Comparison of ENCODE assay signal across 9 cellular contexts in the genomic region with DNA sequence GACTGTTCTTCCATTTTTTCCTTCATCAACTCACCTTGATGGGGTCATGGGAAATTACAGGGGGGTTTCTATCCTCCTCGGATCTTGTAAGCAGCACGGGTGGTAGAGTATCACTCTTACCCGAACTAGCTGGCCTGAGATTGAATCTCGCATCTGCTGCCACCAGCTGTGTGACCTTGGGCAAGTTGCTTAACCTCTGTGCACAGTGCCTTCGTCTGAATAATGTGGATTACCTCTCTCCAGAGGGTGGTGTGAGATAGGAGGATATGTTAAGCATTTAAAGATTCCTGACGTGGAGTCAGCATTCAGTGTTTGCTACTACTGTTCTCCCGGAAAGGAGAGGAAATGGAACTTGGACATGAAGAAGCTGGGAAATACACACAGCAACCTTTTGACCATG. TPM values are rescaled to one million over a fixed set of nuclear protein-coding genes. Genes with fewer than 3 reads are reported as not detected.
DNase-seq lines count a peak whose midpoint lies in the region; ATAC-seq and TF ChIP-seq lines count a peak whose summit lies in the region.
"Had no signal": no experiment of that assay in that cellular context is flagged by ENCODE, and none has a peak within 500 bp of the region (broad histone marks: within the 10 kb centered on the region; RNA-seq: fewer than 3 reads in every experiment).

No MANE protein-coding gene starts in this region.

- H3K27ac ChIP-seq in liver (ENCODE audit: low read depth in 1 of 2, low read length in 2 of 2) (peak overlapping the region; percentile 32 to 35), subcutaneous abdominal adipose tissue (ENCODE audit: low read depth, low read length) (peak overlapping the region; percentile 53)

- H3K4me1 Mint-ChIP-seq in T-helper 2 cell treated with Interferon-gamma antibody and Interleukin-4, amounts not matched to agents 5 μg/mL and 100 μg/mL, for 36 hours (ENCODE audit: low read depth) = peaks cover 60% of the 10 kb centered on the region
- peaks cover 97% of the 10 kb centered on the region for H3K4me1 Mint-ChIP-seq in activated CD8-positive, alpha-beta T cell treated with anti-CD3 and anti-CD28 coated beads, Interleukin-2, amount 10 ng/mL, durations not matched to agents 7 days and 5 days (ENCODE audit: low read depth)

- peaks cover 24 to 59% (median 51%) of the 10 kb centered on the region in 4 donors for H3K4me1 ChIP-seq in liver (ENCODE audit: control insufficient read depth in 4 of 4, insufficient read depth in 4 of 4, low read length in 3 of 4)
- H3K4me1 ChIP-seq in subcutaneous abdominal adipose tissue (ENCODE audit: control insufficient read depth in 5 of 5, insufficient read depth in 5 of 5, low read length in 5 of 5) = peaks cover 30 to 74% (median 61%) of the 10 kb centered on the region in 5 donors

- H3K27ac Mint-ChIP-seq in T-helper 2 cell treated with Interferon-gamma antibody and Interleukin-4, amounts not matched to agents 5 μg/mL and 100 μg/mL, for 36 hours = peak overlapping the region; percentile 72
- H3K27ac Mint-ChIP-seq in activated CD8-positive, alpha-beta T cell treated with anti-CD3 and anti-CD28 coated beads, Interleukin-2, amount 10 ng/mL, durations not matched to agents 7 days and 5 days = peak overlapping the region; percentile 94

- no peak for TF ChIP-seq CTCF in liver (IDR thresholded peaks at IDR 0.05; ENCODE audit: low read depth, low read length, missing input control)

- POLR2A ChIA-PET in activated CD8-positive, alpha-beta T cell treated with anti-CD3 and anti-CD28 coated beads, Interleukin-2, amount 10 ng/mL, durations not matched to agents 7 days and 5 days (lab: Charles Lee) = interaction anchor here (0.9 to 1.8 kb wide), 4 partner anchors 12 to 25 kb away, joined by 3 to 6 read pairs (median 4); partner anchors contain the start of gene LASP1

- TF ChIP-seq RAD21 in liver (IDR thresholded peaks at IDR 0.05) = no peak

- H3K4me3 Mint-ChIP-seq in T-helper 2 cell treated with Interferon-gamma antibody and Interleukin-4, amounts not matched to agents 5 μg/mL and 100 μg/mL, for 36 hours = no peak overlapping the region
- H3K4me3 Mint-ChIP-seq in activated CD8-positive, alpha-beta T cell treated with anti-CD3 and anti-CD28 coated beads, Interleukin-2, amount 10 ng/mL, durations not matched to agents 7 days and 5 days = peak overlapping the region; percentile 35

- peaks cover 61% of the 10 kb centered on the region for H3K36me3 Mint-ChIP-seq in T-helper 2 cell treated with Interferon-gamma antibody and Interleukin-4, amounts not matched to agents 5 μg/mL and 100 μg/mL, for 36 hours (ENCODE audit: low read depth)
- H3K36me3 Mint-ChIP-seq in activated CD8-positive, alpha-beta T cell treated with anti-CD3 and anti-CD28 coated beads, Interleukin-2, amount 10 ng/mL, durations not matched to agents 7 days and 5 days (ENCODE audit: low read depth) = peaks cover 89% of the 10 kb centered on the region

- ATAC-seq in activated CD8-positive, alpha-beta T cell treated with anti-CD3 and anti-CD28 coated beads, Interleukin-2, amount 10 ng/mL, durations not matched to agents 7 days and 5 days = no peak

- H3K9me3 Mint-ChIP-seq in T-helper 2 cell treated with Interferon-gamma antibody and Interleukin-4, amounts not matched to agents 5 μg/mL and 100 μg/mL, for 36 hours = no peaks in the 10 kb centered on the region
- H3K9me3 Mint-ChIP-seq in activated CD8-positive, alpha-beta T cell treated with anti-CD3 and anti-CD28 coated beads, Interleukin-2, amount 10 ng/mL, durations not matched to agents 7 days and 5 days (ENCODE audit: insufficient read depth) = no peaks in the 10 kb centered on the region

- no peak for DNase-seq in T-helper 2 cell treated with Interferon-gamma antibody and Interleukin-4, amounts not matched to agents 5 μg/mL and 100 μg/mL, for 36 hours (ENCODE audit: low spot score)
- DNase-seq in T-helper 2 cell = no peak
- DNase-seq in activated CD8-positive, alpha-beta T cell treated with anti-CD3 and anti-CD28 coated beads, Interleukin-2, amount 10 ng/mL, durations not matched to agents 7 days and 5 days = no peak
- DNase-seq in NCI-H1694 (lab: John Stamatoyannopoulos, UW) = no peak
- no peak for DNase-seq in OCI-M2 (lab: John Stamatoyannopoulos, UW; ENCODE audit: unreplicated experiment)
- no peak for DNase-seq in NCI-H524 treated with DMSO at 0.1 percent for 48 hours (lab: John Stamatoyannopoulos, UW)

- H3K27me3 ChIP-seq in liver (ENCODE audit: control insufficient read depth in 4 of 4, insufficient read depth in 4 of 4, low read length in 3 of 4) (no peaks in the 10 kb centered on the region), subcutaneous abdominal adipose tissue (ENCODE audit: control insufficient read depth in 5 of 5, insufficient read depth in 4 of 5, low read length in 5 of 5) (no peaks in the 10 kb centered on the region)

- H3K9ac ChIP-seq in liver (ENCODE audit: low read depth in 1 of 2, low read length in 2 of 2) (no peak overlapping the region), subcutaneous abdominal adipose tissue (ENCODE audit: low read length in 5 of 5) (peak overlapping the region in 2 of 5 donors; percentile 65 to 68)

- H3K36me3 ChIP-seq in liver (ENCODE audit: control insufficient read depth in 4 of 4, insufficient read depth in 3 of 4, low read depth in 1 of 4, low read length in 3 of 4) = peaks cover 2 to 19% (median 13%) of the 10 kb centered on the region in 4 donors
- peaks cover 0 to 73% (median 63%) of the 10 kb centered on the region in 5 donors for H3K36me3 ChIP-seq in subcutaneous abdominal adipose tissue (ENCODE audit: control insufficient read depth in 5 of 5, insufficient read depth in 5 of 5, low read length in 5 of 5)

- no peaks in the 10 kb centered on the region for H3K9me3 ChIP-seq in liver (ENCODE audit: control insufficient read depth in 4 of 4, low read length in 3 of 4)
- H3K9me3 ChIP-seq in subcutaneous abdominal adipose tissue (ENCODE audit: control insufficient read depth in 5 of 5, low read length in 5 of 5) = no peaks in the 10 kb centered on the region
- H3K9me3 ChIP-seq: A549 had no signal

- no peak overlapping the region for H3K4me3 ChIP-seq in liver (ENCODE audit: low read depth in 1 of 3, low read length in 3 of 3)
- H3K4me3 ChIP-seq in subcutaneous abdominal adipose tissue (ENCODE audit: low read depth in 1 of 5, low read length in 5 of 5) = no peak overlapping the region
- H3K4me3 ChIP-seq: A549 had no signal

- CTCF ChIA-PET in activated CD8-positive, alpha-beta T cell treated with anti-CD3 and anti-CD28 coated beads, Interleukin-2, amount 10 ng/mL, durations not matched to agents 7 days and 5 days (lab: Charles Lee) = interaction anchor here (1.1 to 2.0 kb wide), 5 partner anchors 21 to 281 kb away, joined by 3 to 15 read pairs (median 5); partner anchors contain the start of gene LASP1

- H3K27me3 Mint-ChIP-seq in T-helper 2 cell treated with Interferon-gamma antibody and Interleukin-4, amounts not matched to agents 5 μg/mL and 100 μg/mL, for 36 hours (ENCODE audit: low read depth) = no peaks in the 10 kb centered on the region
- H3K27me3 Mint-ChIP-seq in activated CD8-positive, alpha-beta T cell treated with anti-CD3 and anti-CD28 coated beads, Interleukin-2, amount 10 ng/mL, durations not matched to agents 7 days and 5 days (ENCODE audit: low read depth) = no peaks in the 10 kb centered on the region

- WGBS in liver = 67% methylated on average over 7 of the region's 7 CpGs

TF ChIP-seq in liver, 16 proteins besides CTCF, POLR2A, EP300 and RAD21:
- TF ChIP-seq JUND (IDR thresholded peaks at IDR 0.05) (no peak), SP1 (IDR thresholded peaks at IDR 0.05) (no peak), NR2F2 (IDR thresholded peaks at IDR 0.05) (peak; percentile 36)

RNA-seq across cellular contexts. Expression of gene LASP1, which starts 24.4 kb away (rescaled TPM):
- 100 to 1,000 TPM; 268 to 276 TPM for total RNA-seq in activated CD8-positive, alpha-beta T cell treated with anti-CD3 and anti-CD28 coated beads, Interleukin-2, amount 10 ng/mL, durations not matched to agents 7 days and 5 days
- total RNA-seq in liver = 10 to 100 TPM; 59.4 to 77.4 TPM
- polyA plus RNA-seq in liver = 10 to 100 TPM; 18.2 to 77.7 TPM

RNA-seq across cellular contexts. Expression of gene RPL23, which starts 40.8 kb away (rescaled TPM):
- 1,000 to 10,000 TPM; 1,130 to 1,164 TPM for total RNA-seq in activated CD8-positive, alpha-beta T cell treated with anti-CD3 and anti-CD28 coated beads, Interleukin-2, amount 10 ng/mL, durations not matched to agents 7 days and 5 days
- 100 to 1,000 TPM; 284 to 797 TPM for total RNA-seq in liver
- polyA plus RNA-seq in liver = 100 to 1,000 TPM; 552 to 740 TPM
